8 cellular contexts compared by ENCODE assay signal in genomic region chr10:49606981-49607535, GRCh38. TPM values are rescaled to one million over a fixed set of nuclear protein-coding genes. Genes with fewer than 3 reads are reported as not detected.
DNase-seq lines count a peak whose midpoint lies in the region; ATAC-seq and TF ChIP-seq lines count a peak whose summit lies in the region.

No MANE protein-coding gene starts in this region.

- H3K4me1 Mint-ChIP-seq in activated B cell treated with CpG ODN at 0.5 μM for 24 hours, result peaks cover 6% of the 10 kb centered on the region

- no peaks in the 10 kb centered on the region for H3K36me3 ChIP-seq in lung (ENCODE audit: control insufficient read depth in 2 of 2, insufficient read depth in 2 of 2, low read length in 2 of 2)

- H3K9me3 Mint-ChIP-seq in activated B cell treated with CpG ODN at 0.5 μM for 24 hours, result no peaks in the 10 kb centered on the region

- peaks cover 67% of the 10 kb centered on the region for H3K27me3 Mint-ChIP-seq in activated B cell treated with CpG ODN at 0.5 μM for 24 hours

- TF ChIP-seq CTCF in HL-60 (IDR thresholded peaks at IDR 0.05; ENCODE audit: insufficient read depth, low read length) (no peak), activated B cell treated with CpG ODN at 0.5 μM for 24 hours (IDR thresholded peaks at IDR 0.05) (no peak), lung (IDR thresholded peaks at IDR 0.05; ENCODE audit: control extremely low read depth, extremely low read depth) (no peak)

- peaks cover 35% of the 10 kb centered on the region for H3K27me3 ChIP-seq in HL-60 (ENCODE audit: insufficient read depth, poor library complexity, severe bottlenecking)
- H3K27me3 ChIP-seq in lung (ENCODE audit: control insufficient read depth, insufficient read depth), result no peaks in the 10 kb centered on the region

- H3K4me3 ChIP-seq in HL-60 (replicated peaks; ENCODE audit: insufficient read depth, low read length) (no peak overlapping the region), lung (no peak overlapping the region)

- CTCF ChIA-PET in activated B cell treated with CpG ODN at 0.5 μM for 24 hours (lab: Charles Lee), result interaction anchor here (0.7 to 1.9 kb wide), 3 partner anchors 14 to 88 kb away, joined by 3 to 6 read pairs (median 3); no protein-coding TSS in a partner anchor

- H3K27ac ChIP-seq in HL-60 (replicated peaks) (no peak overlapping the region), lung (ENCODE audit: low read depth in 1 of 2, low read length in 1 of 2) (no peak overlapping the region)

- intact Hi-C loops in activated B cell treated with CpG ODN at 0.5 μM for 24 hours (cut with micrococcal nuclease), result loop anchor here (5.0 kb wide), 2 partner anchors 155 to 210 kb away; partner anchors contain the start of genes DRGX and OGDHL

- WGBS in lung, 2 donors, result 2% methylated on average over 22 of the region's 22 CpGs

- no peak overlapping the region for H3K27ac Mint-ChIP-seq in activated B cell treated with CpG ODN at 0.5 μM for 24 hours

- POLR2A ChIA-PET in activated B cell treated with CpG ODN at 0.5 μM for 24 hours (lab: Charles Lee), result no interaction called here

- no peak overlapping the region for H3K4me3 Mint-ChIP-seq in activated B cell treated with CpG ODN at 0.5 μM for 24 hours

- peaks cover 0 to 15% of the 10 kb centered on the region in 2 donors for H3K4me1 ChIP-seq in lung (ENCODE audit: control insufficient read depth in 2 of 2, insufficient read depth in 2 of 2, low read length in 2 of 2)

- peaks cover 0 to 13% of the 10 kb centered on the region in 2 donors for H3K9me3 ChIP-seq in lung (ENCODE audit: control insufficient read depth in 2 of 2, insufficient read depth in 1 of 2, low read length in 1 of 2)

- no peaks in the 10 kb centered on the region for H3K36me3 Mint-ChIP-seq in activated B cell treated with CpG ODN at 0.5 μM for 24 hours (ENCODE audit: low read depth)

- DNase-seq in NCI-H82 (lab: John Stamatoyannopoulos, UW), result peak; percentile 8
- no peak for DNase-seq in NCI-H82 treated with DMSO at 0.1 percent for 48 hours (lab: John Stamatoyannopoulos, UW; ENCODE audit: unreplicated experiment)
- peak; percentile 45 to 80 for DNase-seq in HL-60 (ENCODE audit: low read depth in 1 of 2, low spot score in 1 of 2)
- peak; percentile 51 for DNase-seq in activated B cell treated with CpG ODN at 0.5 μM for 24 hours
- peak; percentile 29 for DNase-seq in central memory CD4-positive, alpha-beta T cell
- DNase-seq in lung (ENCODE audit: low spot score), result peak; percentile 49
- DNase-seq in stimulated activated CD8-positive, alpha-beta memory T cell treated with anti-CD3 and anti-CD28 coated beads, Interleukin-15, amount 100 ng/mL, for 4 hours (ENCODE audit: low read depth in 2 of 2), result peak; percentile 10 to 23
- no peak for DNase-seq in NCI-H1436 (lab: John Stamatoyannopoulos, UW)

- ATAC-seq in activated B cell treated with CpG ODN at 0.5 μM for 24 hours (ENCODE audit: low read depth) (peak; percentile 72), lung (ENCODE audit: insufficient read depth, low FRiP score) (peak; percentile 73)

RNA-seq across cellular contexts. Expression of gene SLC18A3, which starts 3.1 kb away (rescaled TPM):
- total RNA-seq in activated B cell treated with CpG ODN at 0.5 μM for 24 hours (not detected in 2 replicates), lung (not detected)
- polyA plus RNA-seq in lung, result not detected

RNA-seq across cellular contexts. Expression of gene CHAT, which starts 6.8 kb away (rescaled TPM):
- total RNA-seq in activated B cell treated with CpG ODN at 0.5 μM for 24 hours (not detected in 2 replicates), lung (not detected)
- polyA plus RNA-seq in lung, result not detected

Comparison
In these comparisons a context has a peak if more than half of its experiments do, and no peak if none do; other contexts are left out.
1. DNase-seq: peak in NCI-H82 (single experiment), HL-60 (2 of 2), activated B cell treated with CpG ODN at 0.5 μM for 24 hours (single experiment), central memory CD4-positive, alpha-beta T cell (single experiment), lung (single experiment) and stimulated activated CD8-positive, alpha-beta memory T cell treated with anti-CD3 and anti-CD28 coated beads, Interleukin-15, amount 100 ng/mL, for 4 hours (2 of 2); none in NCI-H82 treated with DMSO at 0.1 percent for 48 hours (single experiment) and NCI-H1436 (single experiment).